Comparison of ENCODE assay signal across 1 cellular context in genomic region chr11:92111291-92111690, GRCh38.
TF ChIP-seq lines count a peak whose summit lies in the region.

No MANE protein-coding gene starts in this region.

TF ChIP-seq in WTC11, 78 proteins besides CTCF, POLR2A, EP300 and RAD21 (continued from another document):
- TF ChIP-seq, protein P1, sequence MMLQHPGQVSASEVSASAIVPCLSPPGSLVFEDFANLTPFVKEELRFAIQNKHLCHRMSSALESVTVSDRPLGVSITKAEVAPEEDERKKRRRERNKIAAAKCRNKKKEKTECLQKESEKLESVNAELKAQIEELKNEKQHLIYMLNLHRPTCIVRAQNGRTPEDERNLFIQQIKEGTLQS (CRISPR knock-in tag; conservative IDR thresholded peaks at IDR 0.05) = no peak
